Comparison of ENCODE assay signal across 4 cellular contexts in genomic region chr11:105077141-105077790, GRCh38. TPM values are rescaled to one million over a fixed set of nuclear protein-coding genes. Genes with fewer than 3 reads are reported as not detected.
"Had no signal": no experiment of that assay in that cellular context is flagged by ENCODE, and none has a peak within 500 bp of the region (broad histone marks: within the 10 kb centered on the region; RNA-seq: fewer than 3 reads in every experiment).

No MANE protein-coding gene starts in this region.

RNA-seq across cellular contexts. Expression of gene CARD16, which starts 32.1 kb away (rescaled TPM):
- total RNA-seq: frontal cortex had no signal

RNA-seq across cellular contexts. Expression of gene CASP1, which starts 42.3 kb away (rescaled TPM):
- total RNA-seq: ascending aorta had no signal

RNA-seq across cellular contexts. Expression of gene CASP5, which starts 54.3 kb away (rescaled TPM):
- total RNA-seq: ascending aorta; frontal cortex; naive thymus-derived CD8-positive, alpha-beta T cell; psoas muscle had no signal
